In genomic region chr2:165872101-165872791, GRCh38 we compare ENCODE assay signal across 19 cellular contexts.
"Had no signal": no experiment of that assay in that cellular context is flagged by ENCODE, and none has a peak within 500 bp of the region (broad histone marks: within the 10 kb centered on the region; RNA-seq: fewer than 3 reads in every experiment).

No MANE protein-coding gene starts in this region.

- ATAC-seq: activated CD8-positive, alpha-beta T cell treated with anti-CD3 and anti-CD28 coated beads for 36 hours; activated T-cell treated with anti-CD3 and anti-CD28 coated beads, Interleukin-2, amount 50 U/mL, for 4 hours; gastrocnemius medialis; heart left ventricle; natural killer cell treated with Interleukin-12 subunit alpha and Interleukin-12 subunit beta and Interleukin-15 and Interleukin-18, amount 100 ng/mL, for 72 hours; stimulated activated naive CD8-positive, alpha-beta T cell treated with anti-CD3 and anti-CD28 coated beads, Interleukin-15, Interleukin-2, amounts not matched to agents 100 U/mL and 50 U/mL, for 24 hours had no signal

- DNase-seq: activated B cell treated with CpG ODN at 0.5 μM for 24 hours; activated CD4-positive, alpha-beta T cell treated with anti-CD3 and anti-CD28 coated beads for 48 hours; activated CD8-positive, alpha-beta T cell treated with anti-CD3 and anti-CD28 coated beads for 36 hours; activated effector memory CD4-positive, alpha-beta T cell treated with Interleukin-2 at 50 U/mL for 16 hours; activated naive CD4-positive, alpha-beta T cell treated with anti-CD3 and anti-CD28 coated beads, Interleukin-2, amount 50 U/mL, for 16 hours; activated T-cell treated with anti-CD3 and anti-CD28 coated beads, Interleukin-2, amount 50 U/mL, for 4 hours; effector CD4-positive, alpha-beta T cell; gastrocnemius medialis; heart left ventricle; immature natural killer cell; mesenchymal stem cell; occipital lobe; stimulated activated naive CD8-positive, alpha-beta T cell treated with anti-CD3 and anti-CD28 coated beads, Interleukin-15, Interleukin-2, amounts not matched to agents 100 U/mL and 50 U/mL, for 24 hours; trophoblast cell had no signal

- H3K4me2 ChIP-seq: smooth muscle cell had no signal

- H3K9me3 ChIP-seq: gastrocnemius medialis, right atrium auricular region had no signal

- H3K27me3 ChIP-seq: esophagus muscularis mucosa, gastrocnemius medialis, heart left ventricle, right atrium auricular region had no signal

- H3K27ac ChIP-seq: coronary artery, esophagus muscularis mucosa, gastrocnemius medialis, heart left ventricle, right atrium auricular region had no signal

- H3K4me3 ChIP-seq: coronary artery, esophagus muscularis mucosa, gastrocnemius medialis, heart left ventricle, right atrium auricular region, smooth muscle cell had no signal
